20 cellular contexts compared by ENCODE assay signal in genomic region chr10:101630420-101630920, GRCh38. TPM values are rescaled to one million over a fixed set of nuclear protein-coding genes. Genes with fewer than 3 reads are reported as not detected.
A peak's percentile ranks its signal among the peaks of the same experiment; 100 is the strongest.
DNase-seq lines count a peak whose midpoint lies in the region; ATAC-seq and TF ChIP-seq lines count a peak whose summit lies in the region.
"Had no signal": no experiment of that assay in that cellular context is flagged by ENCODE, and none has a peak within 500 bp of the region (broad histone marks: within the 10 kb centered on the region; RNA-seq: fewer than 3 reads in every experiment).

No MANE protein-coding gene starts in this region.

- H3K27ac Mint-ChIP-seq in CD8-positive, alpha-beta T cell: peak overlapping the region; percentile 21
- H3K27ac Mint-ChIP-seq in endodermal cell: no peak overlapping the region
- H3K27ac Mint-ChIP-seq in nephron progenitor cell: peak overlapping the region; percentile 69

- H3K36me3 Mint-ChIP-seq in CD8-positive, alpha-beta T cell: peaks cover 63% of the 10 kb centered on the region
- H3K36me3 Mint-ChIP-seq in endodermal cell (ENCODE audit: low read depth) (peaks cover 24% of the 10 kb centered on the region), nephron progenitor cell (ENCODE audit: low read depth) (peaks cover 33% of the 10 kb centered on the region)

- H3K27ac ChIP-seq in CD8-positive, alpha-beta T cell (ENCODE audit: low read depth, low read length): no peak overlapping the region
- H3K27ac ChIP-seq in HEK293 (ENCODE audit: extremely low read depth, low read depth, low read length): no peak overlapping the region
- peak overlapping the region; percentile 12 for H3K27ac ChIP-seq in endodermal cell (ENCODE audit: low read depth, low read length)
- H3K27ac ChIP-seq: GM23248, PC-9, SK-N-MC had no signal

- intact Hi-C loops in CD8-positive, alpha-beta T cell (cut with DNase I, micrococcal nuclease): no loop called here

- no peak overlapping the region for H3K9ac ChIP-seq in endodermal cell (ENCODE audit: extremely low read depth, low read length, poor library complexity, severe bottlenecking)
- H3K9ac ChIP-seq: GM23248 had no signal

- CTCF ChIA-PET in CD8-positive, alpha-beta T cell (lab: Charles Lee): no interaction called here
- CTCF ChIA-PET in HEK293 (lab: Yijun Ruan, JAX): interaction anchor here (0.6 kb wide), 1 partner anchor 351 kb away, joined by 3 read pairs; no protein-coding TSS in a partner anchor

- DNase-seq in CD8-positive, alpha-beta T cell: no peak
- peak; percentile 81 for DNase-seq in endodermal cell
- DNase-seq in nephron progenitor cell: no peak
- DNase-seq: BE2C, DMS79 treated with DMSO at 0.1 percent for 48 hours, GM23248, HCEC 1CT, KG1, NCI-H1092, NCI-H1436 treated with DMSO at 0.1 percent for 48 hours, NCI-H1930, PC-9, RPMI8226, SHP77 had no signal

- no peaks in the 10 kb centered on the region for H3K27me3 ChIP-seq in CD8-positive, alpha-beta T cell (ENCODE audit: insufficient read depth, low read length)
- no peaks in the 10 kb centered on the region for H3K27me3 ChIP-seq in endodermal cell (ENCODE audit: control insufficient read depth, insufficient read depth, low read length, poor library complexity, severe bottlenecking)
- H3K27me3 ChIP-seq: BE2C had no signal

- H3K4me1 ChIP-seq in CD8-positive, alpha-beta T cell (ENCODE audit: insufficient read depth, low read length): no peaks in the 10 kb centered on the region
- H3K4me1 ChIP-seq in HEK293 (ENCODE audit: control insufficient read depth, insufficient read depth, low read length) (no peaks in the 10 kb centered on the region), endodermal cell (ENCODE audit: control insufficient read depth, insufficient read depth, low read length) (peaks cover 11% of the 10 kb centered on the region)
- H3K4me1 ChIP-seq: BE2C had no signal

- no peaks in the 10 kb centered on the region for H3K9me3 Mint-ChIP-seq in CD8-positive, alpha-beta T cell
- H3K9me3 Mint-ChIP-seq in endodermal cell (peaks cover 4% of the 10 kb centered on the region), nephron progenitor cell (peaks cover 10% of the 10 kb centered on the region)

- peaks cover 27% of the 10 kb centered on the region for H3K4me1 Mint-ChIP-seq in CD8-positive, alpha-beta T cell (ENCODE audit: low read depth)
- H3K4me1 Mint-ChIP-seq in endodermal cell (peaks cover 10% of the 10 kb centered on the region), nephron progenitor cell (peaks cover 34% of the 10 kb centered on the region)

- no peaks in the 10 kb centered on the region for H3K9me3 ChIP-seq in CD8-positive, alpha-beta T cell (ENCODE audit: low read length)
- H3K9me3 ChIP-seq in HEK293 (ENCODE audit: control insufficient read depth, insufficient read depth, low read depth, low read length) (no peaks in the 10 kb centered on the region), endodermal cell (ENCODE audit: control insufficient read depth, low read length) (peaks cover 9% of the 10 kb centered on the region)
- H3K9me3 ChIP-seq: BE2C had no signal

- H3K36me3 ChIP-seq in CD8-positive, alpha-beta T cell (ENCODE audit: insufficient read depth, low read length): peaks cover 13% of the 10 kb centered on the region
- H3K36me3 ChIP-seq in HEK293 (ENCODE audit: control insufficient read depth in 2 of 2, insufficient read depth in 1 of 2, low read length in 2 of 2) (peaks cover 0 to 3% of the 10 kb centered on the region in 2 experiments; a peak in 2 of 3 replicates), endodermal cell (ENCODE audit: control insufficient read depth, insufficient read depth, low read length) (peaks cover 9% of the 10 kb centered on the region)
- H3K36me3 ChIP-seq: BE2C had no signal

- no peaks in the 10 kb centered on the region for H3K27me3 Mint-ChIP-seq in CD8-positive, alpha-beta T cell (ENCODE audit: low read depth)
- no peaks in the 10 kb centered on the region for H3K27me3 Mint-ChIP-seq in endodermal cell (ENCODE audit: insufficient read depth)
- no peaks in the 10 kb centered on the region for H3K27me3 Mint-ChIP-seq in nephron progenitor cell (ENCODE audit: low read depth, poor library complexity)

- WGBS in endodermal cell (ENCODE audit: insufficient coverage in 1 of 2, insufficient read length in 1 of 2), 2 experiments: 86% methylated on average over 3 to 5 of the region's 5 CpGs

- no peak overlapping the region for H3K4me3 Mint-ChIP-seq in CD8-positive, alpha-beta T cell
- H3K4me3 Mint-ChIP-seq in endodermal cell (no peak overlapping the region), nephron progenitor cell (no peak overlapping the region)

- no peak for ATAC-seq in CD8-positive, alpha-beta T cell
- ATAC-seq in HG03442 (IDR thresholded peaks at IDR 0.05; ENCODE audit: unreplicated experiment) (no peak), GM19395 (IDR thresholded peaks at IDR 0.05; ENCODE audit: unreplicated experiment) (no peak), HG03378 (IDR thresholded peaks at IDR 0.05; ENCODE audit: unreplicated experiment) (no peak)
- ATAC-seq: GM12878 had no signal

- POLR2A ChIA-PET in CD8-positive, alpha-beta T cell (lab: Charles Lee): no interaction called here
- POLR2A ChIA-PET in HEK293 (lab: Yijun Ruan, JAX): no interaction called here

- no peak overlapping the region for H3K4me3 ChIP-seq in CD8-positive, alpha-beta T cell (ENCODE audit: low read depth, low read length)
- H3K4me3 ChIP-seq in HEK293 (ENCODE audit: low read depth, low read length) (no peak overlapping the region), endodermal cell (ENCODE audit: low read length) (no peak overlapping the region)
- H3K4me3 ChIP-seq: GM12878, GM23248, PC-9, SK-N-MC had no signal

- no peak for TF ChIP-seq CTCF in CD8-positive, alpha-beta T cell (IDR thresholded peaks at IDR 0.05)
- no peak for TF ChIP-seq CTCF in HEK293 (tag by site-specific recombination; IDR thresholded peaks at IDR 0.05)
- TF ChIP-seq CTCF in endodermal cell (conservative IDR thresholded peaks at IDR 0.05): no peak
- no peak for TF ChIP-seq CTCF in nephron progenitor cell (IDR thresholded peaks at IDR 0.05)

TF ChIP-seq in HEK293, 187 proteins besides CTCF, POLR2A, EP300 and RAD21:
- TF ChIP-seq ZNF10 (tag by site-specific recombination; IDR thresholded peaks at IDR 0.05) (0 out of 2 replicates have a peak, but pooled peaks have one; percentile 48), EGR2 (tag by site-specific recombination; IDR thresholded peaks at IDR 0.05; ENCODE audit: low read depth) (no peak), ZNF341 (tag by site-specific recombination; IDR thresholded peaks at IDR 0.05; ENCODE audit: low read depth) (no peak), ZIC2 (tag by site-specific recombination; IDR thresholded peaks at IDR 0.05) (no peak), ZFP37 (tag by site-specific recombination; IDR thresholded peaks at IDR 0.05) (no peak)

RNA-seq across cellular contexts. Expression of gene DPCD, which starts 42.3 kb away (rescaled TPM):
- total RNA-seq in CD8-positive, alpha-beta T cell: 1 to 10 TPM in 1 of 2 experiments, not detected in 1; 1.0 TPM
- total RNA-seq in endodermal cell: 10 to 100 TPM; 33.3 to 52.0 TPM
- 43.1 TPM for polyA plus RNA-seq in endodermal cell (2013, experiment 1 of 2)
- polyA plus RNA-seq in endodermal cell (2013, experiment 2 of 2): 46.7 TPM

RNA-seq across cellular contexts. Expression of gene POLL, which starts 42.4 kb away (rescaled TPM):
- 10 to 100 TPM; 19.9 to 23.0 TPM for total RNA-seq in CD8-positive, alpha-beta T cell
- 10 to 100 TPM; 51.8 to 59.3 TPM for total RNA-seq in endodermal cell
- polyA plus RNA-seq in endodermal cell (2013, experiment 1 of 2): 39.0 TPM
- 28.8 TPM for polyA plus RNA-seq in endodermal cell (2013, experiment 2 of 2)

Comparison
In these comparisons a context has a peak if more than half of its experiments do, and no peak if none do; other contexts are left out.
1. RNA of gene DPCD, which starts 42.3 kb away (total RNA-seq): 33.3 to 52.0 TPM in endodermal cell; 1.0 TPM in CD8-positive, alpha-beta T cell; every median in the first group is over 10 times any median in the second.